In the genomic region with DNA sequence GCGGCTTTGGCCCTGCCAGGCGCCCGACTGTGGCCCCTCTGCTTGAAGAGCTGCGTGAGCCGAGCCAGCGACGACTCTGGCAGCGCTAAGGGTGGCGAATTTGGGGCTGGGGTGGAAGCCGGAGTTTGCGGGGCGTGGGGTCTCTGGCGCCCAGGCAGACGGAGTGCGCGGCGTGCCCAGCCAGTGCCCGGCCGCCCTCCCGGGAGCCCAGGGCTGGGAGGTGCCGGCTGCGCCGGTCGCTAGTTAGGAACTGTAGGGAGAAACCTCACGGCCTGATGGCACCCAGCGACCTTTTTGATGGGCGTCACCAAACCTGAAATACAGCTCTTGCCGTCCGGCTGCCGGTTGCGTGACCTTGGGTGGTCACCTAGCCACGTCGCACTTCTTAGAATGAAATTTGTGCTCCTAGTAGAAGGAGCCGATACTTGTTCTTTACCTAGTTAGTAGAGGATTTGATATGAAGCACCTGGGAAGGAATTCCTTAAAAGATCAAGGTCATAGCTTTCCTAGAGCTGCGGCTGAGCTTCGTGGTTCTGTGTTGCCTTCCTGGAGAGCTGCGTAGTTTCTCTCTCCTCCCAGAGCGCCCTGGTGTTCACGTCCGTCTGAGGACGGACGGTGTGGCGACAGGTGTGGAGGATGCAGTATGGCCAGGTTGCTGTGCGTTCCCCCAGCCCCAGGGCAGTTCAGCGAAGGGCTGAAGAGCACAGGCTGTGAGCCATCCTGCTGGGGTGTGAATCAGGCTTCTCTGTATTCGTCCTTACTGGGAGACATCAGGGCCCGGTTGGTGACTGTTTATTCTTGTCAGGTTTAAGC, we compare ENCODE assay signal across 8 cellular contexts. TPM values are rescaled to one million over a fixed set of nuclear protein-coding genes. Genes with fewer than 3 reads are reported as not detected.
DNase-seq lines count a peak whose midpoint lies in the region; ATAC-seq, FAIRE-seq and TF ChIP-seq lines count a peak whose summit lies in the region.

No MANE protein-coding gene starts in this region.

- peaks cover 15% of the 10 kb centered on the region for H3K79me1 ChIP-seq in mesendoderm (ENCODE audit: low read length)

- POLR2A ChIA-PET in A549 (lab: Yijun Ruan, JAX): interaction anchor here (0.6 to 2.0 kb wide), 3 partner anchors 9 to 42 kb away, joined by 3 to 5 read pairs (median 4); a partner anchor contains a TSS

- no peak overlapping the region for H2BK15ac ChIP-seq in mesendoderm (replicated peaks; ENCODE audit: low read depth)

- H3K9me3 ChIP-seq in A549: no peaks in the 10 kb centered on the region; the same call in 2 of the 3 replicates

- peaks cover 5% of the 10 kb centered on the region for H3K9me3 Mint-ChIP-seq in central memory CD8-positive, alpha-beta T cell

- peak overlapping the region; percentile 87 for H3K4me3 Mint-ChIP-seq in central memory CD8-positive, alpha-beta T cell

- CTCF ChIA-PET in A549 (lab: Yijun Ruan, JAX): interaction anchor here (1.3 to 2.2 kb wide), 2 partner anchors 56 to 66 kb away, joined by 4 to 5 read pairs; no protein-coding TSS in a partner anchor

- peaks cover 10% of the 10 kb centered on the region for H3K36me3 Mint-ChIP-seq in central memory CD8-positive, alpha-beta T cell (ENCODE audit: insufficient read depth)

- TF ChIP-seq RAD21 in A549 (conservative IDR thresholded peaks at IDR 0.05 in 1 of 2, IDR thresholded peaks at IDR 0.05 in 1 of 2): no peak

- H3K4ac ChIP-seq in mesendoderm (ENCODE audit: low read depth, low read length): peak overlapping the region; percentile 66

- H3K4me2 ChIP-seq in A549 (peak overlapping the region; percentile 90), mesendoderm (ENCODE audit: low read length) (peak overlapping the region; percentile 100)

- H3K36me3 ChIP-seq in mesendoderm (ENCODE audit: control insufficient read depth, insufficient read depth, low read length): no peaks in the 10 kb centered on the region

- TF ChIP-seq POLR2A in A549 (IDR thresholded peaks at IDR 0.05; ENCODE audit: low read length) (no peak), GM18505 (IDR thresholded peaks at IDR 0.05; ENCODE audit: borderline replicate concordance, extremely low read depth, insufficient read depth, insufficient read length) (no peak)

- DNase-seq in A549 (ENCODE audit: low read depth in 1 of 2, low spot score in 1 of 2) (peak in 1 of 2 experiments; percentile 10), M059J (ENCODE audit: low read depth) (peak; percentile 27), mesendoderm (peak; percentile 52), cortex of kidney (lab: John Stamatoyannopoulos, UW) (no peak), omental fat pad (ENCODE audit: low spot score) (no peak), pons (ENCODE audit: low spot score) (no peak)
- DNase-seq in central memory CD8-positive, alpha-beta T cell (ENCODE audit: low spot score in 2 of 2): no peak

- 11% methylated on average over 16 of the region's 47 CpGs for WGBS in A549 (ENCODE audit: missing lambda C conversion rate)
- WGBS in mesendoderm (ENCODE audit: extremely low coverage, insufficient coverage, low lambda C conversion rate): no CpG with 5 or more reads among the region's 47 CpGs

- H3K4me3 ChIP-seq in A549: peak overlapping the region; percentile 94
- H3K4me3 ChIP-seq in mesendoderm (ENCODE audit: low read length): peak overlapping the region; percentile 95

- peak overlapping the region; percentile 90 for H3K9ac ChIP-seq in mesendoderm (ENCODE audit: low read length)

- TF ChIP-seq EP300 in A549 (IDR thresholded peaks at IDR 0.05): no peak

- H3K27ac ChIP-seq in A549 (peak overlapping the region; percentile 94 to 99), mesendoderm (ENCODE audit: low read depth, low read length) (no peak overlapping the region)

- H2BK5ac ChIP-seq in mesendoderm (ENCODE audit: low read length): no peak overlapping the region

- no peak for FAIRE-seq in A549 (lab: Jason Lieb, UNC)

- no peak overlapping the region for H4K5ac ChIP-seq in mesendoderm (ENCODE audit: low read length)

- no peaks in the 10 kb centered on the region for H3K27me3 Mint-ChIP-seq in central memory CD8-positive, alpha-beta T cell

- H3K23ac ChIP-seq in mesendoderm (ENCODE audit: low read length): peak overlapping the region; percentile 97

- no peaks in the 10 kb centered on the region for H3K27me3 ChIP-seq in mesendoderm (ENCODE audit: insufficient read depth, low read length, poor library complexity)

- no peak for ATAC-seq in A549
- ATAC-seq in GM18505 (IDR thresholded peaks at IDR 0.05; ENCODE audit: unreplicated experiment): peak; percentile 24
- no peak for ATAC-seq in central memory CD8-positive, alpha-beta T cell (replicated peaks; ENCODE audit: extremely low read depth, poor library complexity, severe bottlenecking)
- no peak for ATAC-seq in omental fat pad (ENCODE audit: low FRiP score)

- no peak for TF ChIP-seq CTCF in A549 (IDR thresholded peaks at IDR 0.05)
- TF ChIP-seq CTCF in omental fat pad (IDR thresholded peaks at IDR 0.05): no peak

- peaks cover 41% of the 10 kb centered on the region for H3K4me1 Mint-ChIP-seq in central memory CD8-positive, alpha-beta T cell

- H3K4me1 ChIP-seq in A549 (peaks cover 14% of the 10 kb centered on the region; the same call in 2 of the 3 replicates), mesendoderm (ENCODE audit: control insufficient read depth, low read depth, low read length) (peaks cover 4% of the 10 kb centered on the region)

- peak overlapping the region; percentile 82 for H3K18ac ChIP-seq in mesendoderm (ENCODE audit: low read length)

- H4K8ac ChIP-seq in mesendoderm (ENCODE audit: low read depth, low read length): no peak overlapping the region

- peak overlapping the region; percentile 97 for H3K56ac ChIP-seq in mesendoderm (ENCODE audit: low read length)

- peak overlapping the region; percentile 85 for H3K27ac Mint-ChIP-seq in central memory CD8-positive, alpha-beta T cell (ENCODE audit: low read depth)

- H2AK5ac ChIP-seq in mesendoderm (ENCODE audit: low read length): no peak overlapping the region

- peaks cover 54% of the 10 kb centered on the region for H3K79me2 ChIP-seq in mesendoderm (ENCODE audit: control insufficient read depth, insufficient read depth, low read length)

- H2BK120ac ChIP-seq in mesendoderm (ENCODE audit: low read depth, low read length): no peak overlapping the region

TF ChIP-seq in A549, 52 proteins besides CTCF, POLR2A, EP300 and RAD21 (continues in another document):
- no peak for TF ChIP-seq NR3C1 (IDR thresholded peaks at IDR 0.05)
- no peak for TF ChIP-seq HEYL (CRISPR knock-in tag; IDR thresholded peaks at IDR 0.05)
- TF ChIP-seq, protein P1, sequence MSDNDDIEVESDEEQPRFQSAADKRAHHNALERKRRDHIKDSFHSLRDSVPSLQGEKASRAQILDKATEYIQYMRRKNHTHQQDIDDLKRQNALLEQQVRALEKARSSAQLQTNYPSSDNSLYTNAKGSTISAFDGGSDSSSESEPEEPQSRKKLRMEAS (IDR thresholded peaks at IDR 0.05): no peak
- TF ChIP-seq NFE2L2 (conservative IDR thresholded peaks at IDR 0.05; ENCODE audit: low read length): no peak
- no peak for TF ChIP-seq SMC3 (IDR thresholded peaks at IDR 0.05)
- no peak for TF ChIP-seq FOSL2 (IDR thresholded peaks at IDR 0.05)
- no peak for TF ChIP-seq FOSL2 (CRISPR knock-in tag; IDR thresholded peaks at IDR 0.05)
- TF ChIP-seq, protein P2, sequence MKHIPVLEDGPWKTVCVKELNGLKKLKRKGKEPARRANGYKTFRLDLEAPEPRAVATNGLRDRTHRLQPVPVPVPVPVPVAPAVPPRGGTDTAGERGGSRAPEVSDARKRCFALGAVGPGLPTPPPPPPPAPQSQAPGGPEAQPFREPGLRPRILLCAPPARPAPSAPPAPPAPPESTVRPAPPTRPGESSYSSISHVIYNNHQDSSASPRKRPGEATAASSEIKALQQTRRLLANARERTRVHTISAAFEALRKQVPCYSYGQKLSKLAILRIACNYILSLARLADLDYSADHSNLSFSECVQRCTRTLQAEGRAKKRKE (CRISPR knock-in tag; IDR thresholded peaks at IDR 0.05; ENCODE audit: low read depth): no peak
- TF ChIP-seq MAFK (IDR thresholded peaks at IDR 0.05; ENCODE audit: partially characterized antibody): no peak
- no peak for TF ChIP-seq MYC (IDR thresholded peaks at IDR 0.05; ENCODE audit: borderline replicate concordance, low read length)
- TF ChIP-seq ZNF302 (CRISPR knock-in tag; IDR thresholded peaks at IDR 0.05): no peak
- TF ChIP-seq KDM5A (IDR thresholded peaks at IDR 0.05): no peak

RNA-seq across cellular contexts. Expression of a gene that starts 0.7 kb away (rescaled TPM):
- polyA plus RNA-seq in A549 (2011; rRNA removed): 42.4 and 46.1 TPM in 2 replicates
- 109 and 110 TPM in 2 replicates for polyA plus RNA-seq in A549 (2012; cell fraction: cytosol; rRNA removed)
- polyA plus RNA-seq in A549 (2012; cell fraction: nucleus; rRNA removed): 191 and 229 TPM in 2 replicates
- polyA plus RNA-seq in A549 (2017; fragmentation: RNase III; extraction: RNeasy Plus Mini Kit Qiagen cat#74134 plus additional on column Dnase treatment): 58.4 to 67.1 TPM (median 58.5 TPM) in 3 replicates
- polyA minus RNA-seq in A549 (2011; rRNA and poly(A)+ RNA removed): 22.2 and 31.8 TPM in 2 replicates
- total RNA-seq in M059J (2014; rRNA removed; shearing (Covaris generic)): 44.4 and 75.0 TPM in 2 replicates
- polyA plus RNA-seq in mesendoderm (2013, experiment 1 of 2): 57.0 TPM
- 55.7 TPM for polyA plus RNA-seq in mesendoderm (2013, experiment 2 of 2)
- total RNA-seq in omental fat pad: 10 to 100 TPM; 38.8 to 71.2 (median 51.8) TPM

RNA-seq across cellular contexts. Expression of a gene that starts 41.4 kb away (rescaled TPM):
- 39.3 and 43.1 TPM in 2 replicates for polyA plus RNA-seq in A549 (2011; rRNA removed)
- 193 and 300 TPM in 2 replicates for polyA plus RNA-seq in A549 (2012; cell fraction: cytosol; rRNA removed)
- polyA plus RNA-seq in A549 (2012; cell fraction: nucleus; rRNA removed): 430 and 585 TPM in 2 replicates
- 85.3 to 94.1 TPM (median 93.1 TPM) in 3 replicates for polyA plus RNA-seq in A549 (2017; fragmentation: RNase III; extraction: RNeasy Plus Mini Kit Qiagen cat#74134 plus additional on column Dnase treatment)
- polyA minus RNA-seq in A549 (2011; rRNA and poly(A)+ RNA removed): 64.1 and 89.8 TPM in 2 replicates
- 101 and 166 TPM in 2 replicates for total RNA-seq in M059J (2014; rRNA removed; shearing (Covaris generic))
- polyA plus RNA-seq in mesendoderm (2013, experiment 1 of 2): 64.9 TPM
- 65.1 TPM for polyA plus RNA-seq in mesendoderm (2013, experiment 2 of 2)
- total RNA-seq in omental fat pad: 100 to 1,000 TPM; 102 to 137 (median 132) TPM

RNA-seq across cellular contexts. Expression of a gene that starts 56.6 kb away (rescaled TPM):
- polyA plus RNA-seq in A549 (2011; rRNA removed) (6.3 and 6.9 TPM in 2 replicates), A549 (2017; fragmentation: RNase III; extraction: RNeasy Plus Mini Kit Qiagen cat#74134 plus additional on column Dnase treatment) (4.3 to 5.4 TPM (median 4.5 TPM) in 3 replicates)
- 6.8 and 7.9 TPM in 2 replicates for polyA plus RNA-seq in A549 (2012; cell fraction: cytosol; rRNA removed)
- polyA plus RNA-seq in A549 (2012; cell fraction: nucleus; rRNA removed): 28.0 and 46.1 TPM in 2 replicates
- polyA minus RNA-seq in A549 (2011; rRNA and poly(A)+ RNA removed): 4.3 and 6.2 TPM in 2 replicates
- total RNA-seq in M059J (2014; rRNA removed; shearing (Covaris generic)): 1.5 and 3.9 TPM in 2 replicates
- polyA plus RNA-seq in mesendoderm (2013, experiment 1 of 2): 4.3 TPM
- 4.6 TPM for polyA plus RNA-seq in mesendoderm (2013, experiment 2 of 2)
- total RNA-seq in omental fat pad: 10 to 100 TPM; 10.2 to 28.2 (median 13.0) TPM

Comparison
In these comparisons a context has a peak if more than half of its experiments do, and no peak if none do; other contexts are left out.
1. DNase-seq: peak in M059J (single experiment) and mesendoderm (single experiment); none in central memory CD8-positive, alpha-beta T cell (0 of 2), cortex of kidney (single experiment), omental fat pad (single experiment) and pons (single experiment).